ENCODE assay signal across 15 cellular contexts in the genomic region with DNA sequence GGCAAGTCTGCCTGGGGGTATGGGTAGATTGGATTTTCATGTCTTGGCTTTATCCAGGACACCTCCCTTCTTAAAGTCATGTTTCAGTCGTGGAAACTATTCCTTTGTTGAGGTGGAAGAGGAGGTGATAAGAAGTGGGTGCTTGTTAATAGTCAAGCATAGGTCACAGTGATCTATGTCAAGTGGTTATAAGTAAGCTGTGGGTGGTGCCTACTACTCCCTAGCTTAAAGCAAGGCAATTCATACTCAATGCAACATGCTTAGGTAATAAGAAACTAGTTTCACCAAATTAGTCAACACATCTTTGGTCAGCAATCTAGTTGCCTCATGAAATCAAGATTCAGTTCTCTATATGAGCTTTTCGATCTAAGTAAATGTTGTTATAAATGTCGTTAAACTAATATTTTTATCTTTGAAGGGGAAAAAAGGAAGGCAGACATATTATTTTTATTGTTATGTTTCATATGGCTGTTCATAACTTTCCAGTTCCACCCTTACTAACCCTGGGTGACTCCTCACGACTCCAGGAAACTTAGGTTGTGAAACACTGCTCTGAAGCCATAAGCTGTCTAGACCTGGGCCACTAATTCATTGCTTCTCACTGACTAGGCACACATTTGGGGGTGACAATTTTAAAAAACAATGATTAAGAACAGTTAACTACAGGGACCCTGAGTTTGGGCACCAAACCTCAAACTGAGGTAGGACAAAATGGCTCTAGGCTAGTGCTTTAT. TPM values are rescaled to one million over a fixed set of nuclear protein-coding genes. Genes with fewer than 3 reads are reported as not detected.
DNase-seq lines count a peak whose midpoint lies in the region; ATAC-seq and TF ChIP-seq lines count a peak whose summit lies in the region.
"Had no signal": no experiment of that assay in that cellular context is flagged by ENCODE, and none has a peak within 500 bp of the region (broad histone marks: within the 10 kb centered on the region; RNA-seq: fewer than 3 reads in every experiment).

No MANE protein-coding gene starts in this region.

- 75% methylated on average over 4 of the region's 4 CpGs for WGBS in mammary epithelial cell (ENCODE audit: low coverage, missing lambda C conversion rate)

- H3K4me3 ChIP-seq in epithelial cell of esophagus (ENCODE audit: low read length): no peak overlapping the region
- H3K4me3 ChIP-seq in left ventricle myocardium inferior: no peak overlapping the region
- no peak overlapping the region for H3K4me3 ChIP-seq in mammary epithelial cell (replicated peaks in 1 of 3; ENCODE audit: insufficient read depth in 1 of 3, low read depth in 2 of 3, low read length in 3 of 3)
- H3K4me3 ChIP-seq: testis had no signal

- H3K36me3 ChIP-seq in left ventricle myocardium inferior (no peaks in the 10 kb centered on the region), mammary epithelial cell (ENCODE audit: insufficient read depth, low read length) (no peaks in the 10 kb centered on the region)

- H3K27ac ChIP-seq in left ventricle myocardium inferior (replicated peaks) (no peak overlapping the region), mammary epithelial cell (ENCODE audit: insufficient read depth, low read depth, low read length) (no peak overlapping the region)
- H3K27ac ChIP-seq: testis had no signal

- H3K4me1 ChIP-seq in left ventricle myocardium inferior (no peaks in the 10 kb centered on the region), mammary epithelial cell (ENCODE audit: insufficient read depth, low read length) (peaks cover 13% of the 10 kb centered on the region)
- H3K4me1 ChIP-seq: testis had no signal

- H3K27me3 Mint-ChIP-seq in MCF 10A (ENCODE audit: insufficient read depth, unreplicated experiment): no peaks in the 10 kb centered on the region
- H3K27me3 Mint-ChIP-seq: central memory CD8-positive, alpha-beta T cell had no signal

- H3K9ac ChIP-seq in mammary epithelial cell (ENCODE audit: insufficient read depth, low read length): no peak overlapping the region

- no peaks in the 10 kb centered on the region for H3K27me3 ChIP-seq in left ventricle myocardium inferior (ENCODE audit: low read depth)
- H3K27me3 ChIP-seq in mammary epithelial cell (ENCODE audit: insufficient read depth, low read length): no peaks in the 10 kb centered on the region
- H3K27me3 ChIP-seq: testis had no signal

- H3K4me1 Mint-ChIP-seq in MCF 10A (ENCODE audit: insufficient read depth, unreplicated experiment): peaks cover 11% of the 10 kb centered on the region
- H3K4me1 Mint-ChIP-seq: CD4-positive, CD25-positive, alpha-beta regulatory T cell had no signal

- no peak overlapping the region for H3K4me2 ChIP-seq in mammary epithelial cell (ENCODE audit: insufficient read depth, low read depth, low read length)

- no peaks in the 10 kb centered on the region for H3K36me3 Mint-ChIP-seq in MCF 10A (ENCODE audit: insufficient read depth, unreplicated experiment)
- H3K36me3 Mint-ChIP-seq: CD4-positive, CD25-positive, alpha-beta regulatory T cell had no signal

- no peak for TF ChIP-seq CTCF in epithelial cell of esophagus (IDR thresholded peaks at IDR 0.05; ENCODE audit: insufficient read depth, low read depth, low read length, missing control alignments)
- TF ChIP-seq CTCF in left ventricle myocardium inferior (IDR thresholded peaks at IDR 0.05; ENCODE audit: borderline replicate concordance): no peak
- no peak for TF ChIP-seq CTCF in mammary epithelial cell (conservative IDR thresholded peaks at IDR 0.05 in 1 of 2, IDR thresholded peaks at IDR 0.05 in 1 of 2; ENCODE audit: extremely low read depth in 1 of 2, insufficient read depth in 1 of 2, low read depth in 1 of 2, low read length in 2 of 2)
- TF ChIP-seq CTCF in MCF 10A (IDR thresholded peaks at IDR 0.05; ENCODE audit: unreplicated experiment): no peak

- POLR2A ChIA-PET in MCF 10A (lab: Yijun Ruan, JAX): interaction anchor here (1.1 to 1.2 kb wide), 2 partner anchors 17 to 58 kb away, joined by 3 to 6 read pairs; no protein-coding TSS in a partner anchor

- H3K27ac Mint-ChIP-seq in MCF 10A (ENCODE audit: low read depth, unreplicated experiment): no peak overlapping the region
- H3K27ac Mint-ChIP-seq: CD4-positive, CD25-positive, alpha-beta regulatory T cell had no signal

- no peaks in the 10 kb centered on the region for H3K79me2 ChIP-seq in mammary epithelial cell (ENCODE audit: insufficient read depth, low read length)

- peak; percentile 79 for DNase-seq in epithelial cell of esophagus (ENCODE audit: low read depth)
- no peak for DNase-seq in left ventricle myocardium inferior
- no peak for DNase-seq in mammary epithelial cell
- no peak for DNase-seq in Right ventricle myocardium superior
- DNase-seq in MCF 10A (ENCODE audit: unreplicated experiment): no peak
- DNase-seq: activated effector memory CD4-positive, alpha-beta T cell treated with Interleukin-2 at 50 U/mL for 16 hours; CD4-positive, CD25-positive, alpha-beta regulatory T cell; NCI-H1048; PC-3; stimulated activated CD4-positive, alpha-beta T cell treated with anti-CD3 and anti-CD28 coated beads, Interleukin-2, amount 100 ng/mL, for 24 hours; testis had no signal

- H2AFZ ChIP-seq in mammary epithelial cell (ENCODE audit: low read depth, low read length): no peak overlapping the region

- H4K20me1 ChIP-seq in mammary epithelial cell (ENCODE audit: insufficient read depth, low read length): no peaks in the 10 kb centered on the region

- dilution Hi-C loops in mammary epithelial cell (cut with HindIII; ENCODE audit: low sequenced_read_pairs): no loop called here

- peak; percentile 65 for ATAC-seq in GM18519 (IDR thresholded peaks at IDR 0.05; ENCODE audit: low FRiP score, unreplicated experiment)
- peak; percentile 64 for ATAC-seq in GM21528 (IDR thresholded peaks at IDR 0.05; ENCODE audit: low FRiP score, unreplicated experiment)
- ATAC-seq in HG03354 (IDR thresholded peaks at IDR 0.05; ENCODE audit: poor library complexity, severe bottlenecking, unreplicated experiment): peak; percentile 72
- ATAC-seq in Right ventricle myocardium superior (ENCODE audit: poor library complexity): no peak
- ATAC-seq: PC-3 had no signal

- in situ Hi-C loops in mammary epithelial cell (cut with MboI; ENCODE audit: low sequenced_read_pairs in 2 of 2): no loop called here

- intact Hi-C loops in left ventricle myocardium inferior (cut with micrococcal nuclease) (no loop called here), mammary epithelial cell (cut with micrococcal nuclease) (no loop called here), Right ventricle myocardium superior (cut with DNase I) (no loop called here), MCF 10A (cut with micrococcal nuclease) (no loop called here)

- CTCF ChIA-PET in mammary epithelial cell (lab: Charles Lee; ENCODE audit: low non-redundant PET) (interaction anchor here (0.5 kb wide), 1 partner anchor 808 kb away, joined by 3 read pairs; no protein-coding TSS in a partner anchor), MCF 10A (lab: Yijun Ruan, JAX) (interaction anchor here (1.0 kb wide), 1 partner anchor 11 kb away, joined by 5 read pairs; no protein-coding TSS in a partner anchor)

- peaks cover 4% of the 10 kb centered on the region for H3K9me3 ChIP-seq in left ventricle myocardium inferior (replicated peaks)
- H3K9me3 ChIP-seq in mammary epithelial cell (replicated peaks; ENCODE audit: insufficient read depth, low read length): no peaks in the 10 kb centered on the region
- H3K9me3 ChIP-seq: testis had no signal

- H3K4me3 Mint-ChIP-seq in MCF 10A (ENCODE audit: unreplicated experiment): no peak overlapping the region
- H3K4me3 Mint-ChIP-seq: CD4-positive, CD25-positive, alpha-beta regulatory T cell; central memory CD8-positive, alpha-beta T cell had no signal

- BruUV-seq in mammary epithelial cell (replicated peaks; lab: Mats Ljungman, UMichigan) (no TSS peak), MCF 10A (replicated peaks; lab: Mats Ljungman, UMichigan) (no TSS peak)

- peaks cover 3% of the 10 kb centered on the region for H3K9me3 Mint-ChIP-seq in MCF 10A (ENCODE audit: unreplicated experiment)

RNA-seq across cellular contexts. Expression of gene ABCB11, which starts 5.8 kb away (rescaled TPM):
- total RNA-seq in left ventricle myocardium inferior (0.05 TPM), mammary epithelial cell (not detected), Right ventricle myocardium superior (0.13 TPM), MCF 10A (2022) (0.05 TPM in 1 of 2 replicates, not detected in the other)
- polyA plus RNA-seq in mammary epithelial cell: not detected
- not detected for polyA minus RNA-seq in mammary epithelial cell
- total RNA-seq: CD4-positive, CD25-positive, alpha-beta regulatory T cell had no signal
- polyA plus RNA-seq: CD4-positive, CD25-positive, alpha-beta regulatory T cell had no signal

RNA-seq across cellular contexts. Expression of gene DHRS9, which starts 32.5 kb away (rescaled TPM):
- total RNA-seq in left ventricle myocardium inferior: 7.3 TPM
- total RNA-seq in mammary epithelial cell: not detected
- 0.36 TPM for polyA plus RNA-seq in mammary epithelial cell
- not detected for polyA minus RNA-seq in mammary epithelial cell
- total RNA-seq in Right ventricle myocardium superior: 1.3 TPM
- 0.21 TPM in 1 of 2 replicates, not detected in the other for total RNA-seq in MCF 10A (2022)
- total RNA-seq: CD4-positive, CD25-positive, alpha-beta regulatory T cell had no signal
- polyA plus RNA-seq: CD4-positive, CD25-positive, alpha-beta regulatory T cell had no signal
